Comparison of ENCODE assay signal across 9 cellular contexts in genomic region chr7:7861211-7861633, GRCh38.
DNase-seq lines count a peak whose midpoint lies in the region; ATAC-seq lines count a peak whose summit lies in the region.
"Had no signal": no experiment of that assay in that cellular context is flagged by ENCODE, and none has a peak within 500 bp of the region (broad histone marks: within the 10 kb centered on the region; RNA-seq: fewer than 3 reads in every experiment).

No MANE protein-coding gene starts in this region.

- no peak overlapping the region for H3K4me3 Mint-ChIP-seq in activated naive CD8-positive, alpha-beta T cell treated with anti-CD3 and anti-CD28 coated beads, Interleukin-2, amount 50 U/mL, for 24 hours
- H3K4me3 Mint-ChIP-seq in activated naive CD8-positive, alpha-beta T cell treated with anti-CD3 and anti-CD28 coated beads for 36 hours, result no peak overlapping the region
- no peak overlapping the region for H3K4me3 Mint-ChIP-seq in stimulated activated naive CD8-positive, alpha-beta T cell treated with anti-CD3 and anti-CD28 coated beads, Interleukin-15, amount 100 ng/mL, for 72 hours
- H3K4me3 Mint-ChIP-seq: CD4-positive, alpha-beta T cell had no signal

- peaks cover 23% of the 10 kb centered on the region for H3K4me1 Mint-ChIP-seq in activated naive CD8-positive, alpha-beta T cell treated with anti-CD3 and anti-CD28 coated beads, Interleukin-2, amount 50 U/mL, for 24 hours
- H3K4me1 Mint-ChIP-seq in activated naive CD8-positive, alpha-beta T cell treated with anti-CD3 and anti-CD28 coated beads for 36 hours, result peaks cover 16% of the 10 kb centered on the region
- H3K4me1 Mint-ChIP-seq in stimulated activated naive CD8-positive, alpha-beta T cell treated with anti-CD3 and anti-CD28 coated beads, Interleukin-15, amount 100 ng/mL, for 72 hours, result peaks cover 20% of the 10 kb centered on the region

- no peak overlapping the region for H3K27ac Mint-ChIP-seq in activated naive CD8-positive, alpha-beta T cell treated with anti-CD3 and anti-CD28 coated beads, Interleukin-2, amount 50 U/mL, for 24 hours
- no peak overlapping the region for H3K27ac Mint-ChIP-seq in activated naive CD8-positive, alpha-beta T cell treated with anti-CD3 and anti-CD28 coated beads for 36 hours
- H3K27ac Mint-ChIP-seq in stimulated activated naive CD8-positive, alpha-beta T cell treated with anti-CD3 and anti-CD28 coated beads, Interleukin-15, amount 100 ng/mL, for 72 hours, result no peak overlapping the region
- H3K27ac Mint-ChIP-seq: CD4-positive, alpha-beta T cell had no signal

- H3K36me3 Mint-ChIP-seq in activated naive CD8-positive, alpha-beta T cell treated with anti-CD3 and anti-CD28 coated beads, Interleukin-2, amount 50 U/mL, for 24 hours (ENCODE audit: low read depth), result peaks cover 8% of the 10 kb centered on the region
- H3K36me3 Mint-ChIP-seq in activated naive CD8-positive, alpha-beta T cell treated with anti-CD3 and anti-CD28 coated beads for 36 hours, result peaks cover 10% of the 10 kb centered on the region

- peaks cover 7% of the 10 kb centered on the region for H3K9me3 Mint-ChIP-seq in activated naive CD8-positive, alpha-beta T cell treated with anti-CD3 and anti-CD28 coated beads, Interleukin-2, amount 50 U/mL, for 24 hours
- peaks cover under 1% of the 10 kb centered on the region for H3K9me3 Mint-ChIP-seq in activated naive CD8-positive, alpha-beta T cell treated with anti-CD3 and anti-CD28 coated beads for 36 hours
- H3K9me3 Mint-ChIP-seq in stimulated activated naive CD8-positive, alpha-beta T cell treated with anti-CD3 and anti-CD28 coated beads, Interleukin-15, amount 100 ng/mL, for 72 hours, result peaks cover 0 to 2% of the 10 kb centered on the region in 2 donors

- no peaks in the 10 kb centered on the region for H3K27me3 Mint-ChIP-seq in activated naive CD8-positive, alpha-beta T cell treated with anti-CD3 and anti-CD28 coated beads, Interleukin-2, amount 50 U/mL, for 24 hours
- no peaks in the 10 kb centered on the region for H3K27me3 Mint-ChIP-seq in activated naive CD8-positive, alpha-beta T cell treated with anti-CD3 and anti-CD28 coated beads for 36 hours
- H3K27me3 Mint-ChIP-seq in stimulated activated naive CD8-positive, alpha-beta T cell treated with anti-CD3 and anti-CD28 coated beads, Interleukin-15, amount 100 ng/mL, for 72 hours, result no peaks in the 10 kb centered on the region
- H3K27me3 Mint-ChIP-seq: CD4-positive, alpha-beta T cell had no signal

- peak; percentile 79 for ATAC-seq in activated naive CD8-positive, alpha-beta T cell treated with anti-CD3 and anti-CD28 coated beads, Interleukin-2, amount 50 U/mL, for 24 hours
- peak; percentile 73 for ATAC-seq in stimulated activated naive CD8-positive, alpha-beta T cell treated with anti-CD3 and anti-CD28 coated beads, Interleukin-15, amount 100 ng/mL, for 72 hours
- no peak for ATAC-seq in HG02678 (IDR thresholded peaks at IDR 0.05; ENCODE audit: unreplicated experiment)

- no peak for DNase-seq in activated naive CD8-positive, alpha-beta T cell treated with anti-CD3 and anti-CD28 coated beads, Interleukin-2, amount 50 U/mL, for 24 hours
- no peak for DNase-seq in activated naive CD8-positive, alpha-beta T cell treated with anti-CD3 and anti-CD28 coated beads for 36 hours
- DNase-seq in NCI-H345 (lab: John Stamatoyannopoulos, UW) (peak; percentile 88), fibroblast of gingiva (ENCODE audit: low read depth) (peak; percentile 68), caudate nucleus (lab: John Stamatoyannopoulos, UW) (no peak)
- DNase-seq in stimulated activated naive CD8-positive, alpha-beta T cell treated with anti-CD3 and anti-CD28 coated beads, Interleukin-15, amount 100 ng/mL, for 72 hours, result no peak
- DNase-seq in stimulated activated CD8-positive, alpha-beta memory T cell treated with anti-CD3 and anti-CD28 coated beads, Interleukin-4, amount 100 ng/mL, for 48 hours, result no peak
- DNase-seq: CD4-positive, alpha-beta T cell had no signal

- no peak overlapping the region for H3K27ac ChIP-seq in caudate nucleus (ENCODE audit: low read depth, low read length)

Comparison
In these comparisons a context has a peak if more than half of its experiments do, and no peak if none do; other contexts are left out.
1. DNase-seq: peak in NCI-H345 (single experiment) and fibroblast of gingiva (single experiment); none in activated naive CD8-positive, alpha-beta T cell treated with anti-CD3 and anti-CD28 coated beads, Interleukin-2, amount 50 U/mL, for 24 hours (single experiment), activated naive CD8-positive, alpha-beta T cell treated with anti-CD3 and anti-CD28 coated beads for 36 hours (single experiment), stimulated activated naive CD8-positive, alpha-beta T cell treated with anti-CD3 and anti-CD28 coated beads, Interleukin-15, amount 100 ng/mL, for 72 hours (0 of 2), stimulated activated CD8-positive, alpha-beta memory T cell treated with anti-CD3 and anti-CD28 coated beads, Interleukin-4, amount 100 ng/mL, for 48 hours (single experiment) and caudate nucleus (0 of 61).